In the genomic region with DNA sequence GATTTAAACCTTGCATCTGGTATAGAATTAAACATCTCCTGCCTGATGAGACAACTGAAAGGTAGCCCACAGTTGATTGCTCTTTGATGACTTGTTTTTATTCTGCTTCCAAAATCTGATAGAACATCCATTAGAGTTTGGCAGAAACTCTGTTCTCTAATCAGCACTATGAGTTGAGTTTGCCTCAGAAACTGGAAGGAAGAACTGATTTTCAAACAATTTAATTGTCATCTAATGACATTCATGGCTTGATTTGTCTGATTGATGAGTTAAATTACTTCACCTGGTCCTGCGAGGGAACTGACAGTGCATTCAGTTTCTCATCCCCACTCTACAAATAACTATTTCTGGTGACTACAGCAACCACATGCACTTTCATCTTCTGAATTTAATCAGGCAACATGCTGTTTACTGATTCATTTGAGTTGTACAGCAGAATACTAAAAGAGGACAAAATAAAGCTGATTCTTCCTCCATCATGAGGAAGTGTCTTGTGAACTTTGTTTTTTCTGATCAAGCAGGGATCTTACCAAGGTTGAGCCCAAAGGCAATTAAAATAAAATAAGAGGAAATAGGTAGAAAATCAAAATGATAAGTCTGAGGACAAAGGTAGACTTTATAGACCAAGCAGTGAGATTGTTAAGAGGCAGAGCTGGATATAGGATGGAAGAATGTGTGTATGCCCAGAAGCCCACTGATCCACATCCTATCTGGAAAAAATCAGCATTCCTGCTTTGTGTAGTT, we compare ENCODE assay signal across 18 cellular contexts. TPM values are rescaled to one million over a fixed set of nuclear protein-coding genes. Genes with fewer than 3 reads are reported as not detected.
DNase-seq lines count a peak whose midpoint lies in the region; ATAC-seq, FAIRE-seq and TF ChIP-seq lines count a peak whose summit lies in the region.
"Had no signal": no experiment of that assay in that cellular context is flagged by ENCODE, and none has a peak within 500 bp of the region (broad histone marks: within the 10 kb centered on the region; RNA-seq: fewer than 3 reads in every experiment).

No MANE protein-coding gene starts in this region.

- no peaks in the 10 kb centered on the region for H3K4me1 Mint-ChIP-seq in naive thymus-derived CD4-positive, alpha-beta T cell
- no peaks in the 10 kb centered on the region for H3K4me1 Mint-ChIP-seq in progenitor cell of endocrine pancreas (ENCODE audit: low read depth)

- CTCF ChIA-PET in naive thymus-derived CD4-positive, alpha-beta T cell (lab: Charles Lee), result no interaction called here

- H3K27ac ChIP-seq in naive thymus-derived CD4-positive, alpha-beta T cell (ENCODE audit: low read depth, low read length), result no peak overlapping the region
- H3K27ac ChIP-seq: suprapubic skin had no signal

- H3K27me3 ChIP-seq in naive thymus-derived CD4-positive, alpha-beta T cell (ENCODE audit: control insufficient read depth in 2 of 2, insufficient read depth in 2 of 2, low read length in 2 of 2), result no peaks in the 10 kb centered on the region

- H3K27me3 Mint-ChIP-seq in naive thymus-derived CD4-positive, alpha-beta T cell, result peaks cover 0 to 23% (median 10%) of the 10 kb centered on the region in 5 donors
- H3K27me3 Mint-ChIP-seq in progenitor cell of endocrine pancreas, result no peaks in the 10 kb centered on the region

- no peaks in the 10 kb centered on the region for H3K4me1 ChIP-seq in naive thymus-derived CD4-positive, alpha-beta T cell (ENCODE audit: control insufficient read depth in 2 of 2, insufficient read depth in 2 of 2, low read length in 2 of 2)
- H3K4me1 ChIP-seq: suprapubic skin had no signal

- H3K9me3 Mint-ChIP-seq in naive thymus-derived CD4-positive, alpha-beta T cell, result no peaks in the 10 kb centered on the region
- H3K9me3 Mint-ChIP-seq in progenitor cell of endocrine pancreas (ENCODE audit: low read depth), result no peaks in the 10 kb centered on the region
- H3K9me3 Mint-ChIP-seq: T-helper 2 cell treated with Interferon-gamma antibody and Interleukin-4, amounts not matched to agents 5 μg/mL and 100 μg/mL, for 36 hours had no signal

- no peak for FAIRE-seq in RCC 7860 (lab: Jason Lieb, UNC)
- FAIRE-seq: astrocyte, endometrium had no signal

- ATAC-seq in GM18861 (IDR thresholded peaks at IDR 0.05; ENCODE audit: unreplicated experiment) (peak; percentile 68), GM21526 (IDR thresholded peaks at IDR 0.05; ENCODE audit: low FRiP score, unreplicated experiment) (peak; percentile 84), HG03025 (IDR thresholded peaks at IDR 0.05; ENCODE audit: low FRiP score, unreplicated experiment) (peak; percentile 89), left colon (peak; percentile 76)
- no peak for ATAC-seq in naive thymus-derived CD4-positive, alpha-beta T cell
- ATAC-seq: sciatic nerve had no signal

- intact Hi-C loops in left colon (cut with DNase I, micrococcal nuclease), result no loop called here
- intact Hi-C loops in naive thymus-derived CD4-positive, alpha-beta T cell (cut with micrococcal nuclease), result no loop called here

- H3K27ac Mint-ChIP-seq in naive thymus-derived CD4-positive, alpha-beta T cell, result no peak overlapping the region
- no peak overlapping the region for H3K27ac Mint-ChIP-seq in progenitor cell of endocrine pancreas
- H3K27ac Mint-ChIP-seq: T-helper 2 cell treated with Interferon-gamma antibody and Interleukin-4, amounts not matched to agents 5 μg/mL and 100 μg/mL, for 36 hours had no signal

- TF ChIP-seq CTCF in progenitor cell of endocrine pancreas (IDR thresholded peaks at IDR 0.05; ENCODE audit: unreplicated experiment), result no peak

- H3K4me3 ChIP-seq in naive thymus-derived CD4-positive, alpha-beta T cell (ENCODE audit: low read length), result no peak overlapping the region
- H3K4me3 ChIP-seq: suprapubic skin had no signal

- DNase-seq in left colon, result no peak
- DNase-seq in NCI-H1092 treated with DMSO at 0.1 percent for 48 hours (lab: John Stamatoyannopoulos, UW), result no peak
- no peak for DNase-seq in naive thymus-derived CD4-positive, alpha-beta T cell
- no peak for DNase-seq in RCC 7860 (ENCODE audit: low spot score)
- DNase-seq in progenitor cell of endocrine pancreas (ENCODE audit: low spot score, unreplicated experiment), result no peak
- DNase-seq: activated CD8-positive, alpha-beta memory T cell treated with anti-CD3 and anti-CD28 coated beads, Interleukin-2, amount 50 U/mL, for 4 hours; activated naive CD4-positive, alpha-beta T cell treated with Interleukin-2 at 50 U/mL for 16 hours; EL; NCI-H226; SIG-M5 had no signal

- no peaks in the 10 kb centered on the region for H3K36me3 ChIP-seq in naive thymus-derived CD4-positive, alpha-beta T cell (ENCODE audit: control insufficient read depth in 2 of 3, insufficient read depth in 3 of 3, low read length in 3 of 3)
- H3K36me3 ChIP-seq: suprapubic skin had no signal

- no peaks in the 10 kb centered on the region for H3K36me3 Mint-ChIP-seq in naive thymus-derived CD4-positive, alpha-beta T cell
- H3K36me3 Mint-ChIP-seq in progenitor cell of endocrine pancreas (ENCODE audit: insufficient read depth), result no peaks in the 10 kb centered on the region

- POLR2A ChIA-PET in naive thymus-derived CD4-positive, alpha-beta T cell (lab: Charles Lee), result no interaction called here

- no peaks in the 10 kb centered on the region for H3K9me3 ChIP-seq in naive thymus-derived CD4-positive, alpha-beta T cell (ENCODE audit: control insufficient read depth in 2 of 3, low read length in 3 of 3)
- H3K9me3 ChIP-seq: suprapubic skin had no signal

- H3K4me3 Mint-ChIP-seq in naive thymus-derived CD4-positive, alpha-beta T cell, result no peak overlapping the region
- no peak overlapping the region for H3K4me3 Mint-ChIP-seq in progenitor cell of endocrine pancreas (ENCODE audit: low read depth)
- H3K4me3 Mint-ChIP-seq: T-helper 2 cell treated with Interferon-gamma antibody and Interleukin-4, amounts not matched to agents 5 μg/mL and 100 μg/mL, for 36 hours had no signal

RNA-seq across cellular contexts. Expression of a gene that starts 15.7 kb away (rescaled TPM):
- 1 to 10 TPM; 8.5 to 9.2 TPM for total RNA-seq in left colon
- not detected for total RNA-seq in naive thymus-derived CD4-positive, alpha-beta T cell
- polyA plus RNA-seq in naive thymus-derived CD4-positive, alpha-beta T cell, result not detected
- total RNA-seq in progenitor cell of endocrine pancreas, result 1.1 TPM in 2 replicates
